Comparison of ENCODE assay signal across 1 cellular context in genomic region chr19:54463531-54464043, GRCh38.
TF ChIP-seq lines count a peak whose summit lies in the region.

TSS of gene LENG9 (minus strand) at chr19:54463778. CDS start at chr19:54463526, 252 bp downstream.

TF ChIP-seq in HepG2, 621 proteins besides CTCF, POLR2A, EP300 and RAD21 (continued from another document):
- TF ChIP-seq, protein P1, sequence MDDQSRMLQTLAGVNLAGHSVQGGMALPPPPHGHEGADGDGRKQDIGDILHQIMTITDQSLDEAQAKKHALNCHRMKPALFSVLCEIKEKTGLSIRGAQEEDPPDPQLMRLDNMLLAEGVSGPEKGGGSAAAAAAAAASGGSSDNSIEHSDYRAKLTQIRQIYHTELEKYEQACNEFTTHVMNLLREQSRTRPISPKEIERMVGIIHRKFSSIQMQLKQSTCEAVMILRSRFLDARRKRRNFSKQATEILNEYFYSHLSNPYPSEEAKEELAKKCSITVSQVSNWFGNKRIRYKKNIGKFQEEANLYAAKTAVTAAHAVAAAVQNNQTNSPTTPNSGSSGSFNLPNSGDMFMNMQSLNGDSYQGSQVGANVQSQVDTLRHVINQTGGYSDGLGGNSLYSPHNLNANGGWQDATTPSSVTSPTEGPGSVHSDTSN (CRISPR knock-in tag; IDR thresholded peaks at IDR 0.05; ENCODE audit: borderline replicate concordance): no peak
- TF ChIP-seq TEAD2 (CRISPR knock-in tag; IDR thresholded peaks at IDR 0.05) (0 out of 2 replicates have a peak, but pooled peaks have one; percentile 54), FIP1L1 (IDR thresholded peaks at IDR 0.05; ENCODE audit: borderline replicate concordance, insufficient read depth, low read depth, low read length) (no peak), ZNF34 (CRISPR knock-in tag; IDR thresholded peaks at IDR 0.05; ENCODE audit: borderline replicate concordance) (no peak), ZNF431 (CRISPR knock-in tag; IDR thresholded peaks at IDR 0.05; ENCODE audit: borderline replicate concordance, low read depth) (no peak), NR2F2 (IDR thresholded peaks at IDR 0.05; ENCODE audit: borderline replicate concordance, low read depth) (peak; percentile 11; the same call in 1 of the 2 replicates), HNRNPUL1 (IDR thresholded peaks at IDR 0.05; ENCODE audit: low read depth, low read length) (no peak), TBP (CRISPR knock-in tag; IDR thresholded peaks at IDR 0.05) (no peak), ZBTB20 (CRISPR knock-in tag; IDR thresholded peaks at IDR 0.05; ENCODE audit: borderline replicate concordance, low read depth) (0 out of 2 replicates have a peak, but pooled peaks have one; percentile 14), ARNT (IDR thresholded peaks at IDR 0.05) (no peak), TAF15 (IDR thresholded peaks at IDR 0.05; ENCODE audit: low read depth, low read length, poor library complexity, severe bottlenecking) (no peak), ZNF572 (CRISPR knock-in tag; IDR thresholded peaks at IDR 0.05) (no peak), ZSCAN29 (CRISPR knock-in tag; conservative IDR thresholded peaks at IDR 0.05) (no peak), HHEX (CRISPR knock-in tag; IDR thresholded peaks at IDR 0.05) (no peak)
- TF ChIP-seq, protein P2, sequence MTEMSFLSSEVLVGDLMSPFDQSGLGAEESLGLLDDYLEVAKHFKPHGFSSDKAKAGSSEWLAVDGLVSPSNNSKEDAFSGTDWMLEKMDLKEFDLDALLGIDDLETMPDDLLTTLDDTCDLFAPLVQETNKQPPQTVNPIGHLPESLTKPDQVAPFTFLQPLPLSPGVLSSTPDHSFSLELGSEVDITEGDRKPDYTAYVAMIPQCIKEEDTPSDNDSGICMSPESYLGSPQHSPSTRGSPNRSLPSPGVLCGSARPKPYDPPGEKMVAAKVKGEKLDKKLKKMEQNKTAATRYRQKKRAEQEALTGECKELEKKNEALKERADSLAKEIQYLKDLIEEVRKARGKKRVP (CRISPR knock-in tag; IDR thresholded peaks at IDR 0.05): no peak; a peak in 1 of 4 replicates
- TF ChIP-seq, protein P3, sequence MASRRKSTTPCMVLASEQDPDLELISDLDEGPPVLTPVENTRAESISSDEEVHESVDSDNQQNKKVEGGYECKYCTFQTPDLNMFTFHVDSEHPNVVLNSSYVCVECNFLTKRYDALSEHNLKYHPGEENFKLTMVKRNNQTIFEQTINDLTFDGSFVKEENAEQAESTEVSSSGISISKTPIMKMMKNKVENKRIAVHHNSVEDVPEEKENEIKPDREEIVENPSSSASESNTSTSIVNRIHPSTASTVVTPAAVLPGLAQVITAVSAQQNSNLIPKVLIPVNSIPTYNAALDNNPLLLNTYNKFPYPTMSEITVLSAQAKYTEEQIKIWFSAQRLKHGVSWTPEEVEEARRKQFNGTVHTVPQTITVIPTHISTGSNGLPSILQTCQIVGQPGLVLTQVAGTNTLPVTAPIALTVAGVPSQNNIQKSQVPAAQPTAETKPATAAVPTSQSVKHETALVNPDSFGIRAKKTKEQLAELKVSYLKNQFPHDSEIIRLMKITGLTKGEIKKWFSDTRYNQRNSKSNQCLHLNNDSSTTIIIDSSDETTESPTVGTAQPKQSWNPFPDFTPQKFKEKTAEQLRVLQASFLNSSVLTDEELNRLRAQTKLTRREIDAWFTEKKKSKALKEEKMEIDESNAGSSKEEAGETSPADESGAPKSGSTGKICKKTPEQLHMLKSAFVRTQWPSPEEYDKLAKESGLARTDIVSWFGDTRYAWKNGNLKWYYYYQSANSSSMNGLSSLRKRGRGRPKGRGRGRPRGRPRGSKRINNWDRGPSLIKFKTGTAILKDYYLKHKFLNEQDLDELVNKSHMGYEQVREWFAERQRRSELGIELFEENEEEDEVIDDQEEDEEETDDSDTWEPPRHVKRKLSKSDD (CRISPR knock-in tag; IDR thresholded peaks at IDR 0.05; ENCODE audit: low read depth): no peak
- TF ChIP-seq, protein P4, sequence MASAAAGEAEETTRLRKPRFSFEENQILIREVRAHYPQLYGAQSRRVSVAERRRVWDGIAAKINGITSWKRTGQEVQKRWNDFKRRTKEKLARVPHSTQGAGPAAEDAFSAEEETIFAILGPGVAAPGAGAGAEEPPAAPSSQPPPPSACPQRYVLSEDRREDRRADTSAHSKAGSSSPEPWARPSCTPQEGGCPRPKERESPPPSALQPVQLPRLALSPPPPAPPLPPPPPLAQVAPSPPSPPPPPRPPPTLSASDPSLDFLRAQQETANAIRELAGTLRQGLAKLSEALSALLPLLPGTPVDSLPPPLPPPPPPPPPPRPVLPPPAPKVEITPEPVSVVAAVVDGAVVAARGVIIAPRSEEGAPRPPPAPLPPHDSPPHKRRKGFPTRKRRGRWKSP (CRISPR knock-in tag; IDR thresholded peaks at IDR 0.05): 0 out of 2 replicates have a peak, but pooled peaks have one; percentile 41
